In genomic region chr14:101583006-101583708, GRCh38 we compare ENCODE assay signal across 19 cellular contexts. TPM values are rescaled to one million over a fixed set of nuclear protein-coding genes. Genes with fewer than 3 reads are reported as not detected.
A peak's percentile ranks its signal among the peaks of the same experiment; 100 is the strongest.
DNase-seq lines count a peak whose midpoint lies in the region; ATAC-seq, FAIRE-seq and TF ChIP-seq lines count a peak whose summit lies in the region.
"Had no signal": no experiment of that assay in that cellular context is flagged by ENCODE, and none has a peak within 500 bp of the region (broad histone marks: within the 10 kb centered on the region; RNA-seq: fewer than 3 reads in every experiment).

No MANE protein-coding gene starts in this region.

- WGBS in GM12878 (ENCODE audit: insufficient coverage, insufficient replicate concordance, low lambda C conversion rate, missing lambda C conversion rate): 55% methylated on average over 18 of the region's 18 CpGs

- TF ChIP-seq EP300 in GM12878 (IDR thresholded peaks at IDR 0.05; ENCODE audit: borderline replicate concordance in 1 of 2, control insufficient read depth in 1 of 2, low read depth in 2 of 2, low read length in 2 of 2): no peak

- POLR2A ChIA-PET in A673 (lab: Charles Lee; ENCODE audit: low non-redundant PET) (no interaction called here), GM12878 (lab: Charles Lee) (no interaction called here)

- H3K4me3 Mint-ChIP-seq in T-helper 2 cell treated with Interferon-gamma antibody and Interleukin-4, amounts not matched to agents 5 μg/mL and 100 μg/mL, for 36 hours: no peak overlapping the region
- H3K4me3 Mint-ChIP-seq: CD8-positive, alpha-beta T cell; HFFc6 had no signal

- DNase-seq in A673 (ENCODE audit: low spot score): no peak
- no peak for DNase-seq in GM12878 (ENCODE audit: low read depth, low spot score)
- DNase-seq in kidney: peak; percentile 51
- peak; percentile 50 for DNase-seq in posterior vena cava (ENCODE audit: low spot score)
- no peak for DNase-seq in T-helper 2 cell treated with Interferon-gamma antibody and Interleukin-4, amounts not matched to agents 5 μg/mL and 100 μg/mL, for 36 hours (ENCODE audit: low spot score)
- no peak for DNase-seq in foreskin keratinocyte
- no peak for DNase-seq in GM13976 (ENCODE audit: low spot score)
- DNase-seq: CD8-positive, alpha-beta T cell; COR-L47; DND-41; GDM1; HCEC 1CT; HFFc6 had no signal

- in situ Hi-C loops in GM12878 (cut with MboI) (no loop called here), GM13976 (cut with MboI; ENCODE audit: low sequenced_read_pairs, unreplicated experiment) (no loop called here)

- intact Hi-C loops in A673 (cut with micrococcal nuclease; ENCODE audit: unreplicated experiment): no loop called here
- intact Hi-C loops in GM12878 (cut with micrococcal nuclease; ENCODE audit: unreplicated experiment): no loop called here
- intact Hi-C loops in kidney (cut with DNase I): no loop called here
- intact Hi-C loops in posterior vena cava (cut with DNase I): no loop called here

- TF ChIP-seq CTCF in A673 (conservative IDR thresholded peaks at IDR 0.05; ENCODE audit: low read depth, low read length): no peak
- no peak for TF ChIP-seq CTCF in GM12878 (IDR thresholded peaks at IDR 0.05 in 2 of 3, conservative IDR thresholded peaks at IDR 0.05 in 1 of 3; ENCODE audit: control insufficient read depth in 2 of 3, extremely low read depth in 1 of 3, insufficient read depth in 1 of 3, low read depth in 3 of 3, low read length in 3 of 3)
- no peak for TF ChIP-seq CTCF in kidney (IDR thresholded peaks at IDR 0.05; ENCODE audit: borderline replicate concordance, extremely low read depth, insufficient read depth)
- no peak for TF ChIP-seq CTCF in foreskin keratinocyte (conservative IDR thresholded peaks at IDR 0.05)
- TF ChIP-seq CTCF in GM13976 (IDR thresholded peaks at IDR 0.05; ENCODE audit: borderline replicate concordance, control extremely low read depth, extremely low read depth, insufficient read depth, missing control alignments): no peak

- H3K4me3 ChIP-seq in A673 (ENCODE audit: low read depth, low read length, poor library complexity, severe bottlenecking): no peak overlapping the region
- H3K4me3 ChIP-seq in GM12878: no peak overlapping the region
- H3K4me3 ChIP-seq in kidney (ENCODE audit: low read length in 2 of 2): no peak overlapping the region

- no peaks in the 10 kb centered on the region for H3K9me3 ChIP-seq in A673 (ENCODE audit: low read depth, low read length, poor library complexity, severe bottlenecking)
- H3K9me3 ChIP-seq in GM12878 (replicated peaks; ENCODE audit: control insufficient read depth, insufficient read depth, low read length): no peaks in the 10 kb centered on the region
- H3K9me3 ChIP-seq in kidney (ENCODE audit: control insufficient read depth in 1 of 2, low read length in 2 of 2): no peaks in the 10 kb centered on the region

- no peak for ATAC-seq in GM12878
- no peak for ATAC-seq in foreskin keratinocyte
- ATAC-seq: CD8-positive, alpha-beta T cell; HepG2 had no signal

- H2AFZ ChIP-seq in GM12878 (ENCODE audit: control insufficient read depth, low read depth, low read length): no peak overlapping the region

- H3K27me3 ChIP-seq in A673 (replicated peaks; ENCODE audit: insufficient read depth, low read depth, low read length, poor library complexity) (no peaks in the 10 kb centered on the region), GM12878 (replicated peaks in 1 of 2; ENCODE audit: control insufficient read depth in 2 of 2, insufficient read depth in 2 of 2, low read length in 1 of 2) (no peaks in the 10 kb centered on the region), foreskin keratinocyte (no peaks in the 10 kb centered on the region)

- H4K20me1 ChIP-seq in GM12878 (ENCODE audit: control insufficient read depth, insufficient read depth): no peaks in the 10 kb centered on the region

- SMC1A ChIA-PET in GM12878 (lab: Charles Lee; ENCODE audit: uncharacterized antibody, unreplicated experiment): no interaction called here

- no peaks in the 10 kb centered on the region for H3K36me3 Mint-ChIP-seq in T-helper 2 cell treated with Interferon-gamma antibody and Interleukin-4, amounts not matched to agents 5 μg/mL and 100 μg/mL, for 36 hours (ENCODE audit: low read depth)
- H3K36me3 Mint-ChIP-seq: CD14-positive monocyte; CD8-positive, alpha-beta T cell had no signal

- H3K4me1 Mint-ChIP-seq in T-helper 2 cell treated with Interferon-gamma antibody and Interleukin-4, amounts not matched to agents 5 μg/mL and 100 μg/mL, for 36 hours (ENCODE audit: low read depth): no peaks in the 10 kb centered on the region
- H3K4me1 Mint-ChIP-seq: CD14-positive monocyte had no signal

- FAIRE-seq in GM12878 (lab: Jason Lieb, UNC) (no peak), kidney (lab: Jason Lieb, UNC) (no peak)
- FAIRE-seq: HepG2, HTR-8/SVneo had no signal

- peaks cover 9% of the 10 kb centered on the region for H3K4me1 ChIP-seq in A673 (ENCODE audit: insufficient read depth, low read length, poor library complexity, severe bottlenecking)
- H3K4me1 ChIP-seq in GM12878 (ENCODE audit: control insufficient read depth, insufficient read depth, low read length): no peaks in the 10 kb centered on the region
- H3K4me1 ChIP-seq in kidney (ENCODE audit: control insufficient read depth in 1 of 2, insufficient read depth in 1 of 2, low read depth in 1 of 2, low read length in 2 of 2): no peaks in the 10 kb centered on the region
- H3K4me1 ChIP-seq in foreskin keratinocyte: no peaks in the 10 kb centered on the region

- CTCF ChIA-PET in A673 (lab: Charles Lee) (no interaction called here), GM12878 (lab: Yijun Ruan, JAX) (no interaction called here)

- no peak overlapping the region for H3K27ac Mint-ChIP-seq in T-helper 2 cell treated with Interferon-gamma antibody and Interleukin-4, amounts not matched to agents 5 μg/mL and 100 μg/mL, for 36 hours
- H3K27ac Mint-ChIP-seq: CD14-positive monocyte; CD8-positive, alpha-beta T cell; HFFc6 had no signal

- BruUV-seq in A673 (replicated peaks; lab: Mats Ljungman, UMichigan) (no TSS peak), GM12878 (replicated peaks; lab: Mats Ljungman, UMichigan) (no TSS peak)

- H3K9ac ChIP-seq in GM12878 (ENCODE audit: control insufficient read depth, insufficient read depth, low read length) (no peak overlapping the region), kidney (ENCODE audit: low read length in 2 of 2) (no peak overlapping the region)

- peaks cover 4% of the 10 kb centered on the region for H3K27me3 Mint-ChIP-seq in T-helper 2 cell treated with Interferon-gamma antibody and Interleukin-4, amounts not matched to agents 5 μg/mL and 100 μg/mL, for 36 hours (ENCODE audit: low read depth)

- H3K4me2 ChIP-seq in GM12878 (ENCODE audit: control insufficient read depth, insufficient read depth): no peak overlapping the region

- no peaks in the 10 kb centered on the region for H3K79me2 ChIP-seq in GM12878 (ENCODE audit: control insufficient read depth, insufficient read depth, low read length)

- H3K9me3 Mint-ChIP-seq in T-helper 2 cell treated with Interferon-gamma antibody and Interleukin-4, amounts not matched to agents 5 μg/mL and 100 μg/mL, for 36 hours: no peaks in the 10 kb centered on the region
- H3K9me3 Mint-ChIP-seq: CD8-positive, alpha-beta T cell; HFFc6 had no signal

- TF ChIP-seq POLR2A in GM12878 (IDR thresholded peaks at IDR 0.05; ENCODE audit: low read depth, low read length): no peak

- TF ChIP-seq RAD21 in GM12878 (IDR thresholded peaks at IDR 0.05; ENCODE audit: insufficient read depth, low read depth, low read length): no peak

- no peaks in the 10 kb centered on the region for H3K36me3 ChIP-seq in A673 (ENCODE audit: insufficient read depth, low read length, poor library complexity, severe bottlenecking)
- no peaks in the 10 kb centered on the region for H3K36me3 ChIP-seq in GM12878 (ENCODE audit: control insufficient read depth in 2 of 2, insufficient read depth in 2 of 2, low read length in 1 of 2)
- no peaks in the 10 kb centered on the region for H3K36me3 ChIP-seq in kidney (ENCODE audit: control insufficient read depth in 1 of 2, insufficient read depth in 2 of 2, low read length in 2 of 2)

- peak overlapping the region; percentile 41 for H3K27ac ChIP-seq in A673 (ENCODE audit: low read depth, low read length, poor library complexity, severe bottlenecking)
- no peak overlapping the region for H3K27ac ChIP-seq in GM12878 (ENCODE audit: control insufficient read depth, insufficient read depth)
- no peak overlapping the region for H3K27ac ChIP-seq in kidney (ENCODE audit: low read depth in 2 of 2, low read length in 2 of 2)
- no peak overlapping the region for H3K27ac ChIP-seq in foreskin keratinocyte

- RAD21 ChIA-PET in GM12878 (lab: Charles Lee; ENCODE audit: unreplicated experiment): no interaction called here

RNA-seq across cellular contexts. Expression of gene DIO3, which starts 21.9 kb away (rescaled TPM):
- total RNA-seq in A673 (2021): not detected in 2 replicates
- not detected in 2 replicates for total RNA-seq in GM12878 (2013; cell fraction: nucleolus; rRNA removed)
- not detected in 2 replicates for total RNA-seq in GM12878 (2014; rRNA removed)
- not detected in 2 replicates for total RNA-seq in GM12878 (2014; rRNA removed; fragmentation: Illumina TruSeq; extraction: Trizol)
- total RNA-seq in GM12878 (2021): not detected in 2 replicates
- not detected for polyA plus RNA-seq in GM12878 (2011; ENCODE audit: low read depth)
- not detected in 2 replicates for polyA plus RNA-seq in GM12878 (2011; rRNA removed)
- polyA plus RNA-seq in GM12878 (2011; cell fraction: cytosol; rRNA removed): not detected in 2 replicates
- not detected in 2 replicates for polyA plus RNA-seq in GM12878 (2011; cell fraction: nucleus; rRNA removed)
- not detected in 2 replicates for polyA plus RNA-seq in GM12878 (2012)
- not detected in 2 replicates for polyA plus RNA-seq in GM12878 (2014; fragmentation: Illumina TruSeq; extraction: Trizol)
- polyA plus RNA-seq in GM12878 (2014; fragmentation: Nextera tagmentation; extraction: Ambion mirVana): not detected
- polyA plus RNA-seq in GM12878 (2014; rRNA removed): not detected in 2 replicates
- polyA plus RNA-seq in GM12878 (2016; fragmentation: Nextera tagmentation; extraction: Ambion mirVana): not detected
- polyA minus RNA-seq in GM12878 (2011; rRNA and poly(A)+ RNA removed): not detected in 2 replicates
- not detected in 2 replicates for polyA minus RNA-seq in GM12878 (2011; cell fraction: cytosol; rRNA and poly(A)+ RNA removed)
- not detected in 2 replicates for polyA minus RNA-seq in GM12878 (2011; cell fraction: nucleus; rRNA and poly(A)+ RNA removed)
- total RNA-seq in kidney: 0.94 TPM
- polyA plus RNA-seq in kidney (ENCODE audit: insufficient read depth, low read depth, low replicate concordance): 0.17 TPM
- 1 to 10 TPM; 6.1 to 6.2 TPM for total RNA-seq in posterior vena cava
- not detected in 2 replicates for total RNA-seq in foreskin keratinocyte
- polyA plus RNA-seq in foreskin keratinocyte: not detected in 2 replicates
- total RNA-seq: A172; CD8-positive, alpha-beta T cell; H4; HepG2; HFFc6 had no signal
- polyA plus RNA-seq: BJ, CD14-positive monocyte, HepG2 had no signal

Comparison
In these comparisons a context has a peak if more than half of its experiments do, and no peak if none do; other contexts are left out.
1. DNase-seq: peak in kidney (single experiment) and posterior vena cava (single experiment); none in A673 (single experiment), GM12878 (single experiment), T-helper 2 cell treated with Interferon-gamma antibody and Interleukin-4, amounts not matched to agents 5 μg/mL and 100 μg/mL, for 36 hours (single experiment), foreskin keratinocyte (0 of 2) and GM13976 (single experiment).